In the genomic region with DNA sequence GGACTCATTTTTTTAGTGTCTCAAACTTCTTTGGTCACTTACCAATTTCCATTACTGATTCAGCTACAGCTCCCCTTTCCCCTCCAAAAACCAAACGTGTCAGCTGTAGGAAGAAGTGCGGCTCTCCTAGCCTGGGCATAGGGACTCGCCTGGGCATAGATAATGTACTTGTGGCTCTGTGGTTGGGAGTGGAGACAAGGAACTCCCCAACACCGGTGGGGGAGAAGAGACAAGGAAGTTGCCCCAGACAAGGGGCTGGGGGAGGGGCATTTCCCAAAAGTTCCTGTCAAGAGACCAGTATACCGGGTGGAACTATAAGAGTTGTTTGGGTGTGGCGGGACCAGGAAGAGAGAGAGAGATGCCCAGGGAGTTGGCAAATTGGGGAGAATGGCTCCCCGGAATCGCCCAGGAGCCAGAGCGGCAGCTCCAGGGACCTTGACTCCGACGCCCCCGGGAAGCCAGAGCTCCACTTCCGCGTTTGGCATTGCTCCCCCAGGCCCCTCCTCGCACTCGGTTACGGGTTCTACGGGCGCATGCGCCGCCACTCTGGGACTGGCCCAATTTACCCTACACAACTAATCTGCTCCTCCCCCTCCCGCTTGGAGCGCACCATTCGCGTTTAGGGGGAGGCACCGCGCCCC, we compare ENCODE assay signal across 1 cellular context.
A peak's percentile ranks its signal among the peaks of the same experiment; 100 is the strongest.
TF ChIP-seq lines count a peak whose summit lies in the region.

No MANE protein-coding gene starts in this region.

TF ChIP-seq in HepG2, 621 proteins besides CTCF, POLR2A, EP300 and RAD21 (continued from another document and continues in another):
- TF ChIP-seq, protein P1, sequence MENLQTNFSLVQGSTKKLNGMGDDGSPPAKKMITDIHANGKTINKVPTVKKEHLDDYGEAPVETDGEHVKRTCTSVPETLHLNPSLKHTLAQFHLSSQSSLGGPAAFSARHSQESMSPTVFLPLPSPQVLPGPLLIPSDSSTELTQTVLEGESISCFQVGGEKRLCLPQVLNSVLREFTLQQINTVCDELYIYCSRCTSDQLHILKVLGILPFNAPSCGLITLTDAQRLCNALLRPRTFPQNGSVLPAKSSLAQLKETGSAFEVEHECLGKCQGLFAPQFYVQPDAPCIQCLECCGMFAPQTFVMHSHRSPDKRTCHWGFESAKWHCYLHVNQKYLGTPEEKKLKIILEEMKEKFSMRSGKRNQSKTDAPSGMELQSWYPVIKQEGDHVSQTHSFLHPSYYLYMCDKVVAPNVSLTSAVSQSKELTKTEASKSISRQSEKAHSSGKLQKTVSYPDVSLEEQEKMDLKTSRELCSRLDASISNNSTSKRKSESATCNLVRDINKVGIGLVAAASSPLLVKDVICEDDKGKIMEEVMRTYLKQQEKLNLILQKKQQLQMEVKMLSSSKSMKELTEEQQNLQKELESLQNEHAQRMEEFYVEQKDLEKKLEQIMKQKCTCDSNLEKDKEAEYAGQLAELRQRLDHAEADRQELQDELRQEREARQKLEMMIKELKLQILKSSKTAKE (CRISPR knock-in tag; IDR thresholded peaks at IDR 0.05; ENCODE audit: borderline replicate concordance) = no peak
- TF ChIP-seq ZNF563 (CRISPR knock-in tag; IDR thresholded peaks at IDR 0.05) (no peak; the same call in none of the 2 replicates), ZNF776 (CRISPR knock-in tag; IDR thresholded peaks at IDR 0.05) (no peak), CEBPB (IDR thresholded peaks at IDR 0.05; ENCODE audit: borderline replicate concordance, low read depth, low read length) (no peak), RBFOX2 (IDR thresholded peaks at IDR 0.05; ENCODE audit: low read depth, low read length) (no peak), EZH2 (conservative IDR thresholded peaks at IDR 0.05; ENCODE audit: low read depth, low read length) (no peak), NFYC (CRISPR knock-in tag; IDR thresholded peaks at IDR 0.05) (no peak), RFX3 (CRISPR knock-in tag; IDR thresholded peaks at IDR 0.05) (no peak), HOXA9 (CRISPR knock-in tag; IDR thresholded peaks at IDR 0.05; ENCODE audit: borderline replicate concordance) (no peak), ZFY (CRISPR knock-in tag; IDR thresholded peaks at IDR 0.05) (no peak), ZNF552 (CRISPR knock-in tag; IDR thresholded peaks at IDR 0.05; ENCODE audit: borderline replicate concordance) (no peak), NFAT5 (CRISPR knock-in tag; IDR thresholded peaks at IDR 0.05) (peak; percentile 88), RNF219 (CRISPR knock-in tag; IDR thresholded peaks at IDR 0.05) (no peak; the same call in 1 of the 2 replicates), LBX2 (CRISPR knock-in tag; IDR thresholded peaks at IDR 0.05; ENCODE audit: borderline replicate concordance) (peak; percentile 91; the same call in 1 of the 2 replicates), ZNF101 (CRISPR knock-in tag; IDR thresholded peaks at IDR 0.05; ENCODE audit: borderline replicate concordance, low read depth) (no peak), STAT6 (CRISPR knock-in tag; IDR thresholded peaks at IDR 0.05; ENCODE audit: borderline replicate concordance) (peak; percentile 24; the same call in 1 of the 2 replicates), ISL2 (CRISPR knock-in tag; IDR thresholded peaks at IDR 0.05) (peak; percentile 7; the same call in 1 of the 2 replicates), BRD4 (CRISPR knock-in tag; IDR thresholded peaks at IDR 0.05) (peak; percentile 24; the same call in 1 of the 2 replicates), ZBTB14 (CRISPR knock-in tag; IDR thresholded peaks at IDR 0.05) (no peak), ZNF143 (CRISPR knock-in tag; IDR thresholded peaks at IDR 0.05) (no peak), NFE2 (CRISPR knock-in tag; IDR thresholded peaks at IDR 0.05) (no peak), RFX1 (IDR thresholded peaks at IDR 0.05) (no peak), ZNF136 (CRISPR knock-in tag; IDR thresholded peaks at IDR 0.05; ENCODE audit: low read depth) (no peak), GATAD1 (CRISPR knock-in tag; IDR thresholded peaks at IDR 0.05) (no peak), ZNF605 (CRISPR knock-in tag; IDR thresholded peaks at IDR 0.05) (peak; percentile 44; the same call in 1 of the 2 replicates), JUND (CRISPR knock-in tag; IDR thresholded peaks at IDR 0.05) (no peak), ZSCAN12 (CRISPR knock-in tag; IDR thresholded peaks at IDR 0.05) (no peak; the same call in 1 of the 2 replicates), ZNF451 (CRISPR knock-in tag; IDR thresholded peaks at IDR 0.05) (no peak), ZNF7 (CRISPR knock-in tag; IDR thresholded peaks at IDR 0.05) (no peak), REPIN1 (CRISPR knock-in tag; IDR thresholded peaks at IDR 0.05; ENCODE audit: borderline replicate concordance, low read depth) (no peak)
- TF ChIP-seq, protein P2, sequence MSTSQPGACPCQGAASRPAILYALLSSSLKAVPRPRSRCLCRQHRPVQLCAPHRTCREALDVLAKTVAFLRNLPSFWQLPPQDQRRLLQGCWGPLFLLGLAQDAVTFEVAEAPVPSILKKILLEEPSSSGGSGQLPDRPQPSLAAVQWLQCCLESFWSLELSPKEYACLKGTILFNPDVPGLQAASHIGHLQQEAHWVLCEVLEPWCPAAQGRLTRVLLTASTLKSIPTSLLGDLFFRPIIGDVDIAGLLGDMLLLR (CRISPR knock-in tag; IDR thresholded peaks at IDR 0.05) = no peak
- TF ChIP-seq, protein P3, sequence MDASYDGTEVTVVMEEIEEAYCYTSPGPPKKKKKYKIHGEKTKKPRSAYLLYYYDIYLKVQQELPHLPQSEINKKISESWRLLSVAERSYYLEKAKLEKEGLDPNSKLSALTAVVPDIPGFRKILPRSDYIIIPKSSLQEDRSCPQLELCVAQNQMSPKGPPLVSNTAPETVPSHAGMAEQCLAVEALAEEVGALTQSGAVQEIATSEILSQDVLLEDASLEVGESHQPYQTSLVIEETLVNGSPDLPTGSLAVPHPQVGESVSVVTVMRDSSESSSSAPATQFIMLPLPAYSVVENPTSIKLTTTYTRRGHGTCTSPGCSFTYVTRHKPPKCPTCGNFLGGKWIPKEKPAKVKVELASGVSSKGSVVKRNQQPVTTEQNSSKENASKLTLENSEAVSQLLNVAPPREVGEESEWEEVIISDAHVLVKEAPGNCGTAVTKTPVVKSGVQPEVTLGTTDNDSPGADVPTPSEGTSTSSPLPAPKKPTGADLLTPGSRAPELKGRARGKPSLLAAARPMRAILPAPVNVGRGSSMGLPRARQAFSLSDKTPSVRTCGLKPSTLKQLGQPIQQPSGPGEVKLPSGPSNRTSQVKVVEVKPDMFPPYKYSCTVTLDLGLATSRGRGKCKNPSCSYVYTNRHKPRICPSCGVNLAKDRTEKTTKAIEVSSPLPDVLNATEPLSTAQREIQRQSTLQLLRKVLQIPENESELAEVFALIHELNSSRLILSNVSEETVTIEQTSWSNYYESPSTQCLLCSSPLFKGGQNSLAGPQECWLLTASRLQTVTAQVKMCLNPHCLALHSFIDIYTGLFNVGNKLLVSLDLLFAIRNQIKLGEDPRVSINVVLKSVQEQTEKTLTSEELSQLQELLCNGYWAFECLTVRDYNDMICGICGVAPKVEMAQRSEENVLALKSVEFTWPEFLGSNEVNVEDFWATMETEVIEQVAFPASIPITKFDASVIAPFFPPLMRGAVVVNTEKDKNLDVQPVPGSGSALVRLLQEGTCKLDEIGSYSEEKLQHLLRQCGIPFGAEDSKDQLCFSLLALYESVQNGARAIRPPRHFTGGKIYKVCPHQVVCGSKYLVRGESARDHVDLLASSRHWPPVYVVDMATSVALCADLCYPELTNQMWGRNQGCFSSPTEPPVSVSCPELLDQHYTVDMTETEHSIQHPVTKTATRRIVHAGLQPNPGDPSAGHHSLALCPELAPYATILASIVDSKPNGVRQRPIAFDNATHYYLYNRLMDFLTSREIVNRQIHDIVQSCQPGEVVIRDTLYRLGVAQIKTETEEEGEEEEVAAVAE (CRISPR knock-in tag; IDR thresholded peaks at IDR 0.05; ENCODE audit: borderline replicate concordance) = no peak
